9 cellular contexts compared by ENCODE assay signal in the genomic region with DNA sequence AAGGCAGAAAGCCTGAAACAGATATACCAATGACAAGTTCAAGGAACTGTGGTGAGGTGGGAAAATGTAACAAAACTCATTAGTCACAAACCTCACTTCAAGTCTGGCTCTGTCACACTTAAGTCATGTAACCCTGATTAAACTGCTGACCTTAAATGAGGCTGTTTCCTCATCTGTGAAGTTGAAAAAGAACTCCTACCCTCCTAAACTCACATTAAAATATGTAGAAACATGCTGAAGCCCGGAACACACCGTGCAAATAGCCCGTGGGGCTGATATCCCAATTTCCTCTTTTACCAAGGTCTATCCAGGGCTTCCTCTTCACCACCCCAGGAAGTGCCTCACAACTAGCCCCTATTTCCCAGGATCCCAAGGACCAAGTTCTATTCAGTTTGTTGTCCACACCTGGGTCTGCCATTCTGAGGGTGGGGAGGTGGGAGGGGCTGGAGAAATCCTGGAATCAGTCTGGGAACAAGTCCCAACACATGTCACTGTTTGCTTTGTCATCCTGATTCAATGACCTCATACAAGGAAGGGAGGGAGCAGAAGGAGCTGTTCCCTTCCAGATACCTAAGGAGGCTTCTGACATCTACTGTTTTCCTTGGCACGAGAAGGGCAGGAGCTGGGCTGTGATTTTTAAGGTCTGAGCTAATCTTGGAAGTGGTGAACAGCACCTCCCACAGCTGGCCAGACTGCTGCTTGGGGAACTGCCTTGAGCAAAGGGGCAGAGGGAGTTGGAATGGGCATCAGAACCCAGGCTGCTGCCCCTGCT. TPM values are rescaled to one million over a fixed set of nuclear protein-coding genes. Genes with fewer than 3 reads are reported as not detected.
DNase-seq lines count a peak whose midpoint lies in the region; ATAC-seq lines count a peak whose summit lies in the region.
"Had no signal": no experiment of that assay in that cellular context is flagged by ENCODE, and none has a peak within 500 bp of the region (broad histone marks: within the 10 kb centered on the region; RNA-seq: fewer than 3 reads in every experiment).

No MANE protein-coding gene starts in this region.

- intact Hi-C loops in Right ventricle myocardium superior (cut with DNase I), result no loop called here

- DNase-seq in NCI-H510A treated with DMSO at 0.1 percent for 48 hours (lab: John Stamatoyannopoulos, UW), result peak; percentile 44
- no peak for DNase-seq in NCI-H510A (lab: John Stamatoyannopoulos, UW)
- DNase-seq in SW 1271 (lab: John Stamatoyannopoulos, UW), result peak; percentile 43 to 53
- no peak for DNase-seq in Right ventricle myocardium superior
- no peak for DNase-seq in activated CD4-positive, alpha-beta T cell treated with anti-CD3 and anti-CD28 coated beads for 4 hours
- DNase-seq: DND-41 had no signal

- H3K4me1 ChIP-seq in skeletal muscle satellite cell (ENCODE audit: control insufficient read depth, insufficient read depth, low read length), result peaks cover 66% of the 10 kb centered on the region

- H3K9me3 ChIP-seq in skeletal muscle satellite cell (replicated peaks; ENCODE audit: low read length), result no peaks in the 10 kb centered on the region

- H3K9ac ChIP-seq in skeletal muscle satellite cell (ENCODE audit: low read depth, low read length), result peak overlapping the region; percentile 43

- ATAC-seq in Right ventricle myocardium superior (ENCODE audit: poor library complexity), result peak; percentile 59
- no peak for ATAC-seq in HG03469 (IDR thresholded peaks at IDR 0.05; ENCODE audit: unreplicated experiment)
- ATAC-seq in GM21447 (IDR thresholded peaks at IDR 0.05; ENCODE audit: unreplicated experiment), result no peak

- no peaks in the 10 kb centered on the region for H3K36me3 ChIP-seq in skeletal muscle satellite cell (ENCODE audit: insufficient read depth, low read length)

- no peak overlapping the region for H3K4me3 ChIP-seq in skeletal muscle satellite cell (ENCODE audit: low read length)

- H3K4me2 ChIP-seq in skeletal muscle satellite cell (ENCODE audit: low read length), result peak overlapping the region; percentile 37

- no peaks in the 10 kb centered on the region for H3K27me3 ChIP-seq in skeletal muscle satellite cell (ENCODE audit: control insufficient read depth, insufficient read depth, low read length)

RNA-seq across cellular contexts. Expression of a gene that starts 42.3 kb away (rescaled TPM):
- 18.5 TPM for total RNA-seq in Right ventricle myocardium superior
- total RNA-seq in skeletal muscle satellite cell (2012; rRNA removed), result 25.3 and 29.9 TPM in 2 replicates

RNA-seq across cellular contexts. Expression of a gene that starts 42.6 kb away (rescaled TPM):
- total RNA-seq in Right ventricle myocardium superior, result 24.2 TPM
- 25.1 and 26.6 TPM in 2 replicates for total RNA-seq in skeletal muscle satellite cell (2012; rRNA removed)

Comparison
In these comparisons a context has a peak if more than half of its experiments do, and no peak if none do; other contexts are left out.
1. DNase-seq: peak in NCI-H510A treated with DMSO at 0.1 percent for 48 hours (single experiment) and SW 1271 (2 of 2); none in NCI-H510A (single experiment), Right ventricle myocardium superior (single experiment) and activated CD4-positive, alpha-beta T cell treated with anti-CD3 and anti-CD28 coated beads for 4 hours (0 of 2).